ENCODE assay signal across 8 cellular contexts in genomic region chr13:33723365-33723764, GRCh38.
DNase-seq lines count a peak whose midpoint lies in the region; ATAC-seq, FAIRE-seq and TF ChIP-seq lines count a peak whose summit lies in the region.

No MANE protein-coding gene starts in this region.

- H3K36me3 ChIP-seq in MM.1S (replicated peaks; ENCODE audit: insufficient read depth, low read length), result no peaks in the 10 kb centered on the region

- H3K9me2 ChIP-seq in MM.1S (replicated peaks; ENCODE audit: insufficient read depth, low read length), result no peaks in the 10 kb centered on the region

- H3K27me3 ChIP-seq in MM.1S (replicated peaks; ENCODE audit: insufficient read depth, low read length), result no peaks in the 10 kb centered on the region

- no peaks in the 10 kb centered on the region for H3K9me3 ChIP-seq in MM.1S (replicated peaks; ENCODE audit: insufficient read depth, low read length)

- H3K79me2 ChIP-seq in MM.1S (ENCODE audit: low read length), result no peaks in the 10 kb centered on the region

- H4K20me1 ChIP-seq in MM.1S (ENCODE audit: insufficient read depth, low read length), result no peaks in the 10 kb centered on the region

- peaks cover 25% of the 10 kb centered on the region for H3K4me1 ChIP-seq in MM.1S (ENCODE audit: low read length)

- H3K9ac ChIP-seq in MM.1S (ENCODE audit: low read length), result no peak overlapping the region

- no peaks in the 10 kb centered on the region for H3K27me3 Mint-ChIP-seq in nephron (ENCODE audit: low read depth)

- peaks cover 9% of the 10 kb centered on the region for H3F3A ChIP-seq in MM.1S (ENCODE audit: insufficient read depth, low read length)

- FAIRE-seq in GM18507 (lab: Jason Lieb, UNC), result peak; percentile 5

- 0 out of 2 replicates have a peak overlapping the region, but pooled peaks have one; percentile 12 for H3K4me3 ChIP-seq in MM.1S (ENCODE audit: low read length)

- H3K36me3 Mint-ChIP-seq in nephron (ENCODE audit: low read depth), result no peaks in the 10 kb centered on the region

- peak overlapping the region; percentile 49; the same call in 1 of the 2 replicates for H3K27ac ChIP-seq in MM.1S (ENCODE audit: low read length)
- peak overlapping the region; percentile 7 for H3K27ac ChIP-seq in caudate nucleus (ENCODE audit: low read depth, low read length)

- peak overlapping the region in 2 of 3 experiments; percentile 76 to 83 for H3K27ac Mint-ChIP-seq in nephron

- ATAC-seq in GM18517 (IDR thresholded peaks at IDR 0.05; ENCODE audit: unreplicated experiment), result no peak
- no peak for ATAC-seq in GM21619 (IDR thresholded peaks at IDR 0.05; ENCODE audit: unreplicated experiment)

- no peak for DNase-seq in GM18507 (ENCODE audit: extremely low spot score, insufficient read length, low read depth)
- no peak for DNase-seq in MM.1S
- DNase-seq in caudate nucleus (lab: John Stamatoyannopoulos, UW), result no peak
- DNase-seq in NCI-H2029 (lab: John Stamatoyannopoulos, UW), result no peak
- no peak for DNase-seq in activated CD4-positive, alpha-beta T cell treated with anti-CD3 and anti-CD28 coated beads, Interleukin-2, amount 50 U/mL, for 1 hour

- peak overlapping the region; percentile 47 for H3K4me2 ChIP-seq in MM.1S (ENCODE audit: low read depth, low read length)

- H3K4me3 Mint-ChIP-seq in nephron, result no peak overlapping the region

- H2AFZ ChIP-seq in MM.1S (ENCODE audit: low read length), result no peak overlapping the region

- TF ChIP-seq CTCF in MM.1S (IDR thresholded peaks at IDR 0.05; ENCODE audit: low read length), result no peak
- no peak for TF ChIP-seq CTCF in nephron (IDR thresholded peaks at IDR 0.05; ENCODE audit: unreplicated experiment in 3 of 3)

- H3K4me1 Mint-ChIP-seq in nephron, result peaks cover 23% of the 10 kb centered on the region

- peaks cover 9% of the 10 kb centered on the region for H3K9me3 Mint-ChIP-seq in nephron
